Comparison of ENCODE assay signal across 8 cellular contexts in the genomic region with DNA sequence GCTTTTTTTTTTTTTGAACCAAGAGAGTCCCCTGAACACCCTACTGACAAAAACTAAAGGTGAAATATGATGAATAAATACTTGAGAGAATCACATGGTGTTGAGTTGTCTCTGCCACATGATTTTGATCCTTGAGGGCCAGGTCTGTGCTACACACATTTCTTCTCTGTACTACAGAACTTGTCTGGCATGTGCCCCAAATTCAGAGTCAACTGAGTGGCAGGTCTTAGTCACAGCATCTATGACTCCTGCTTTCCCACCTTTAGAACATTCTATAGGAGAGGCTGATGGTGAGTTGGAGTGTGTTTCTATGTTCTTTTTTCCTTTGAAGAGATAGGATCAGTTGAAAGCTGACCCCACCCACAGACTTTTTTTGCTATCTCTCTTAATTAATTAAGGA. TPM values are rescaled to one million over a fixed set of nuclear protein-coding genes. Genes with fewer than 3 reads are reported as not detected.
DNase-seq lines count a peak whose midpoint lies in the region; ATAC-seq and TF ChIP-seq lines count a peak whose summit lies in the region.
"Not testable (repeated sequence)": the region's sequence is repeated elsewhere in the genome, so short reads cannot be mapped to it uniquely, and the experiment has no call there.

No MANE protein-coding gene starts in this region.

- H3K4me2 ChIP-seq in mammary epithelial cell (ENCODE audit: insufficient read depth, low read depth, low read length) = not testable (repeated sequence)

- POLR2A ChIA-PET in activated CD8-positive, alpha-beta T cell treated with anti-CD3 and anti-CD28 coated beads for 36 hours (lab: Charles Lee) = not testable (repeated sequence)

- in situ Hi-C loops in mammary epithelial cell (cut with MboI; ENCODE audit: low sequenced_read_pairs in 2 of 2) = not testable (repeated sequence)

- not testable (repeated sequence) for H3K9ac ChIP-seq in mammary epithelial cell (ENCODE audit: insufficient read depth, low read length)

- H4K20me1 ChIP-seq in mammary epithelial cell (ENCODE audit: insufficient read depth, low read length) = not testable (repeated sequence)

- H3K9me3 ChIP-seq in mammary epithelial cell (replicated peaks; ENCODE audit: insufficient read depth, low read length) = not testable (repeated sequence)

- BruUV-seq in mammary epithelial cell (replicated peaks; lab: Mats Ljungman, UMichigan) = not testable (repeated sequence)

- CTCF ChIA-PET in activated CD8-positive, alpha-beta T cell treated with anti-CD3 and anti-CD28 coated beads for 36 hours (lab: Charles Lee); activated naive CD4-positive, alpha-beta T cell treated with anti-CD3 and anti-CD28 coated beads for 36 hours (lab: Charles Lee); mammary epithelial cell (lab: Charles Lee; ENCODE audit: low non-redundant PET): not testable (repeated sequence)

- peak; percentile 2 for DNase-seq in RKO (ENCODE audit: low spot score)
- peak; percentile 32 for DNase-seq in activated CD4-positive, alpha-beta T cell treated with anti-CD3 and anti-CD28 coated beads for 48 hours
- peak; percentile 40 for DNase-seq in activated CD8-positive, alpha-beta T cell treated with anti-CD3 and anti-CD28 coated beads for 36 hours
- peak; percentile 1 to 30 for DNase-seq in activated T-cell treated with anti-CD3 and anti-CD28 coated beads, Interleukin-2, amount 50 U/mL, for 72 hours
- DNase-seq in activated naive CD4-positive, alpha-beta T cell treated with anti-CD3 and anti-CD28 coated beads for 36 hours = peak; percentile 55
- peak; percentile 2 for DNase-seq in mammary epithelial cell
- DNase-seq in stimulated activated CD4-positive, alpha-beta T cell treated with anti-CD3 and anti-CD28 coated beads, Interleukin-15, amount 100 ng/mL, for 24 hours = peak; percentile 14
- peak; percentile 20 for DNase-seq in stimulated activated CD4-positive, alpha-beta T cell treated with anti-CD3 and anti-CD28 coated beads, Interleukin-2, amount 100 ng/mL, for 4 hours (ENCODE audit: low read depth)

- not testable (repeated sequence) for H3K27me3 ChIP-seq in mammary epithelial cell (ENCODE audit: insufficient read depth, low read length)

- H3K36me3 Mint-ChIP-seq in activated CD8-positive, alpha-beta T cell treated with anti-CD3 and anti-CD28 coated beads for 36 hours (ENCODE audit: low read depth); activated T-cell treated with anti-CD3 and anti-CD28 coated beads, Interleukin-2, amount 50 U/mL, for 72 hours (ENCODE audit: insufficient read depth in 2 of 2); activated naive CD4-positive, alpha-beta T cell treated with anti-CD3 and anti-CD28 coated beads for 36 hours (ENCODE audit: low read depth): not testable (repeated sequence)

- not testable (repeated sequence) for TF ChIP-seq CTCF in activated CD8-positive, alpha-beta T cell treated with anti-CD3 and anti-CD28 coated beads for 36 hours (IDR thresholded peaks at IDR 0.05); mammary epithelial cell (conservative IDR thresholded peaks at IDR 0.05 in 1 of 2, IDR thresholded peaks at IDR 0.05 in 1 of 2; ENCODE audit: extremely low read depth in 1 of 2, insufficient read depth in 1 of 2, low read depth in 1 of 2, low read length in 2 of 2)

- H3K4me3 ChIP-seq in mammary epithelial cell (replicated peaks in 1 of 3; ENCODE audit: insufficient read depth in 1 of 3, low read depth in 2 of 3, low read length in 3 of 3) = not testable (repeated sequence)

- H2AFZ ChIP-seq in mammary epithelial cell (ENCODE audit: low read depth, low read length) = not testable (repeated sequence)

- not testable (repeated sequence) for H3K36me3 ChIP-seq in mammary epithelial cell (ENCODE audit: insufficient read depth, low read length)

- not testable (repeated sequence) for H3K27ac ChIP-seq in mammary epithelial cell (ENCODE audit: insufficient read depth, low read depth, low read length)

- not testable (repeated sequence) for ATAC-seq in activated CD8-positive, alpha-beta T cell treated with anti-CD3 and anti-CD28 coated beads for 36 hours; activated T-cell treated with anti-CD3 and anti-CD28 coated beads, Interleukin-2, amount 50 U/mL, for 72 hours (replicated peaks in 1 of 2)

- not testable (repeated sequence) for H3K4me1 Mint-ChIP-seq in activated CD8-positive, alpha-beta T cell treated with anti-CD3 and anti-CD28 coated beads for 36 hours (ENCODE audit: low read depth); activated T-cell treated with anti-CD3 and anti-CD28 coated beads, Interleukin-2, amount 50 U/mL, for 72 hours (ENCODE audit: low read depth); activated naive CD4-positive, alpha-beta T cell treated with anti-CD3 and anti-CD28 coated beads for 36 hours (ENCODE audit: low read depth)

- dilution Hi-C loops in mammary epithelial cell (cut with HindIII; ENCODE audit: low sequenced_read_pairs) = not testable (repeated sequence)

- intact Hi-C loops in activated CD8-positive, alpha-beta T cell treated with anti-CD3 and anti-CD28 coated beads for 36 hours (cut with micrococcal nuclease); activated naive CD4-positive, alpha-beta T cell treated with anti-CD3 and anti-CD28 coated beads for 36 hours (cut with micrococcal nuclease); mammary epithelial cell (cut with micrococcal nuclease): not testable (repeated sequence)

- H3K27me3 Mint-ChIP-seq in activated CD8-positive, alpha-beta T cell treated with anti-CD3 and anti-CD28 coated beads for 36 hours; activated T-cell treated with anti-CD3 and anti-CD28 coated beads, Interleukin-2, amount 50 U/mL, for 72 hours (ENCODE audit: low read depth); activated naive CD4-positive, alpha-beta T cell treated with anti-CD3 and anti-CD28 coated beads for 36 hours (ENCODE audit: low read depth): not testable (repeated sequence)

- H3K4me1 ChIP-seq in mammary epithelial cell (ENCODE audit: insufficient read depth, low read length) = not testable (repeated sequence)

- not testable (repeated sequence) for H3K27ac Mint-ChIP-seq in activated CD8-positive, alpha-beta T cell treated with anti-CD3 and anti-CD28 coated beads for 36 hours; activated T-cell treated with anti-CD3 and anti-CD28 coated beads, Interleukin-2, amount 50 U/mL, for 72 hours; activated naive CD4-positive, alpha-beta T cell treated with anti-CD3 and anti-CD28 coated beads for 36 hours

- not testable (repeated sequence) for H3K9me3 Mint-ChIP-seq in activated CD8-positive, alpha-beta T cell treated with anti-CD3 and anti-CD28 coated beads for 36 hours; activated T-cell treated with anti-CD3 and anti-CD28 coated beads, Interleukin-2, amount 50 U/mL, for 72 hours; activated naive CD4-positive, alpha-beta T cell treated with anti-CD3 and anti-CD28 coated beads for 36 hours

- H3K79me2 ChIP-seq in mammary epithelial cell (ENCODE audit: insufficient read depth, low read length) = peaks cover 17% of the 10 kb centered on the region

- H3K4me3 Mint-ChIP-seq in activated CD8-positive, alpha-beta T cell treated with anti-CD3 and anti-CD28 coated beads for 36 hours; activated T-cell treated with anti-CD3 and anti-CD28 coated beads, Interleukin-2, amount 50 U/mL, for 72 hours; activated naive CD4-positive, alpha-beta T cell treated with anti-CD3 and anti-CD28 coated beads for 36 hours: not testable (repeated sequence)

RNA-seq across cellular contexts. Expression of a gene that starts 5.1 kb away (rescaled TPM):
- total RNA-seq in activated CD8-positive, alpha-beta T cell treated with anti-CD3 and anti-CD28 coated beads for 36 hours = 10 to 100 TPM; 18.7 to 20.7 TPM
- total RNA-seq in activated T-cell treated with anti-CD3 and anti-CD28 coated beads, Interleukin-2, amount 50 U/mL, for 72 hours = 10 to 100 TPM; 25.6 to 34.1 TPM
- 10 to 100 TPM; 20.2 to 24.9 TPM for total RNA-seq in activated naive CD4-positive, alpha-beta T cell treated with anti-CD3 and anti-CD28 coated beads for 36 hours
- 10 to 100 TPM; 20.7 to 22.8 TPM for total RNA-seq in mammary epithelial cell
- polyA plus RNA-seq in mammary epithelial cell = 20.1 TPM
- 30.0 TPM for polyA minus RNA-seq in mammary epithelial cell

Comparison
In these comparisons a context has a peak if more than half of its experiments do, and no peak if none do; other contexts are left out.
1. DNase-seq: peak in every context shown above with its lines; median percentile 55 in activated naive CD4-positive, alpha-beta T cell treated with anti-CD3 and anti-CD28 coated beads for 36 hours; 40 in activated CD8-positive, alpha-beta T cell treated with anti-CD3 and anti-CD28 coated beads for 36 hours; 32 in activated CD4-positive, alpha-beta T cell treated with anti-CD3 and anti-CD28 coated beads for 48 hours; 20 in stimulated activated CD4-positive, alpha-beta T cell treated with anti-CD3 and anti-CD28 coated beads, Interleukin-2, amount 100 ng/mL, for 4 hours; 16 in activated T-cell treated with anti-CD3 and anti-CD28 coated beads, Interleukin-2, amount 50 U/mL, for 72 hours; 14 in stimulated activated CD4-positive, alpha-beta T cell treated with anti-CD3 and anti-CD28 coated beads, Interleukin-15, amount 100 ng/mL, for 24 hours; 2 in RKO; 2 in mammary epithelial cell.